In the genomic region with DNA sequence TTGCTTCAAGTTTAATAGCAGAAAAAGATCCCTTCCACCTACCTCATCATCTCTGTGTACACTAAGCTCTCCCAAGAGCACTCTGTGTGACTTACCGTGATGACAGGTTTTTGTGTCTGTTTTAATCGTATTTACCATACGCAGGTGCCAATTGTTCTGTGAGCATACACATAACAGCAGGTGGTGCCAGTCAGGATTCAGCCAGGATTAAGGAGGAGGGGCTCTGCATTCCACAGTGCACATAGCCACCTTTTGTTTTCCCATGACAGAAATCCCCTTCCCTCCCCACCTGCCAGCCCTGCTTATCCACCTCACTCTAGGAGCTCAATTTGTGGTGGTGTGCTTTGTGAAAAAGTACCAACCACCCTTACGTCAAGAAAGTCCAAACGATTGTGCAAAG, we compare ENCODE assay signal across 16 cellular contexts. TPM values are rescaled to one million over a fixed set of nuclear protein-coding genes. Genes with fewer than 3 reads are reported as not detected.
DNase-seq lines count a peak whose midpoint lies in the region; ATAC-seq and TF ChIP-seq lines count a peak whose summit lies in the region.
"Had no signal": no experiment of that assay in that cellular context is flagged by ENCODE, and none has a peak within 500 bp of the region (broad histone marks: within the 10 kb centered on the region; RNA-seq: fewer than 3 reads in every experiment).

No MANE protein-coding gene starts in this region.

- H3K9me2 ChIP-seq in GM23338 (ENCODE audit: insufficient read depth) = no peaks in the 10 kb centered on the region

- H3K9me3 Mint-ChIP-seq in GM23338 = no peaks in the 10 kb centered on the region
- H3K9me3 Mint-ChIP-seq: activated T-helper 1 cell treated with anti-CD3 and anti-CD28 coated beads, Interleukin-12 subunit alpha, Interleukin-12 subunit beta, Interleukin-2, Interleukin-4 antibody, amounts not matched to agents 30 ng/mL and 10 ng/mL and 1 ng/mL, durations not matched to agents 14 hours and 24 hours and 36 hours; stimulated activated naive B cell treated with anti-CD40 and anti-IgM and Interleukin-4, amounts not matched to agents 10 μg/mL and 1 μg/mL and 100 μg/mL, for 72 hours had no signal

- ATAC-seq in GM23338 = peak; percentile 98
- ATAC-seq: psoas muscle; stimulated activated naive B cell treated with anti-CD40 and anti-IgM and Interleukin-4, amounts not matched to agents 10 μg/mL and 1 μg/mL and 100 μg/mL, for 72 hours had no signal

- no peaks in the 10 kb centered on the region for H3K27me3 Mint-ChIP-seq in GM23338 (ENCODE audit: insufficient read depth, low read depth, poor library complexity)
- H3K27me3 Mint-ChIP-seq: stimulated activated naive B cell treated with anti-CD40 and anti-IgM and Interleukin-4, amounts not matched to agents 10 μg/mL and 1 μg/mL and 100 μg/mL, for 72 hours had no signal

- no peak overlapping the region for H3K4me3 ChIP-seq in GM23338
- H3K4me3 ChIP-seq in thyroid gland (replicated peaks in 1 of 3) = no peak overlapping the region
- H3K4me3 ChIP-seq: BLaER1 treated with 17β-estradiol and CSF1 and Interleukin-3, amounts not matched to agents 10 nM and 100 nM; psoas muscle; SJSA1 had no signal

- no peak overlapping the region for H2AFZ ChIP-seq in GM23338

- peak overlapping the region; percentile 41 for H3K4me2 ChIP-seq in GM23338
- H3K4me2 ChIP-seq: BLaER1 treated with 17β-estradiol and CSF1 and Interleukin-3, amounts not matched to agents 10 nM and 100 nM had no signal

- H4K20me1 ChIP-seq in GM23338 (replicated peaks; ENCODE audit: insufficient read depth) = no peaks in the 10 kb centered on the region
- H4K20me1 ChIP-seq: BLaER1 treated with 17β-estradiol and CSF1 and Interleukin-3, amounts not matched to agents 10 nM and 100 nM had no signal

- H3K4me3 Mint-ChIP-seq in GM23338 = peak overlapping the region; percentile 57
- H3K4me3 Mint-ChIP-seq: activated T-helper 1 cell treated with anti-CD3 and anti-CD28 coated beads, Interleukin-12 subunit alpha, Interleukin-12 subunit beta, Interleukin-2, Interleukin-4 antibody, amounts not matched to agents 30 ng/mL and 10 ng/mL and 1 ng/mL, durations not matched to agents 14 hours and 24 hours and 36 hours; stimulated activated naive B cell treated with anti-CD40 and anti-IgM and Interleukin-4, amounts not matched to agents 10 μg/mL and 1 μg/mL and 100 μg/mL, for 72 hours had no signal

- H3K79me2 ChIP-seq in GM23338 (replicated peaks; ENCODE audit: insufficient read depth) = no peaks in the 10 kb centered on the region

- H3K36me3 ChIP-seq in GM23338 (ENCODE audit: insufficient read depth) (no peaks in the 10 kb centered on the region), thyroid gland (no peaks in the 10 kb centered on the region)
- H3K36me3 ChIP-seq: BLaER1 treated with 17β-estradiol and CSF1 and Interleukin-3, amounts not matched to agents 10 nM and 100 nM; SJSA1 had no signal

- H3K9me3 ChIP-seq in thyroid gland = peaks cover 5% of the 10 kb centered on the region
- H3K9me3 ChIP-seq: BLaER1 treated with 17β-estradiol and CSF1 and Interleukin-3, amounts not matched to agents 10 nM and 100 nM; psoas muscle; SJSA1 had no signal

- no peak for TF ChIP-seq POLR2A in thyroid gland (IDR thresholded peaks at IDR 0.05)

- no peaks in the 10 kb centered on the region for H3K36me3 Mint-ChIP-seq in GM23338 (ENCODE audit: low read depth)
- H3K36me3 Mint-ChIP-seq: stimulated activated naive B cell treated with anti-CD40 and anti-IgM and Interleukin-4, amounts not matched to agents 10 μg/mL and 1 μg/mL and 100 μg/mL, for 72 hours had no signal

- H3K27ac ChIP-seq in GM23338 (ENCODE audit: low read depth) = no peak overlapping the region
- no peak overlapping the region for H3K27ac ChIP-seq in thyroid gland
- H3K27ac ChIP-seq: BLaER1 treated with 17β-estradiol and CSF1 and Interleukin-3, amounts not matched to agents 10 nM and 100 nM; HL-60; psoas muscle; SJSA1 had no signal

- peak overlapping the region; percentile 86 for H3K27ac Mint-ChIP-seq in GM23338
- H3K27ac Mint-ChIP-seq: activated T-helper 1 cell treated with anti-CD3 and anti-CD28 coated beads, Interleukin-12 subunit alpha, Interleukin-12 subunit beta, Interleukin-2, Interleukin-4 antibody, amounts not matched to agents 30 ng/mL and 10 ng/mL and 1 ng/mL, durations not matched to agents 14 hours and 24 hours and 36 hours; stimulated activated naive B cell treated with anti-CD40 and anti-IgM and Interleukin-4, amounts not matched to agents 10 μg/mL and 1 μg/mL and 100 μg/mL, for 72 hours had no signal

- peak; percentile 98 for DNase-seq in GM23338 (ENCODE audit: low spot score)
- peak; percentile 52 to 53 for DNase-seq in NCI-H187 (lab: John Stamatoyannopoulos, UW)
- peak; percentile 95 for DNase-seq in NCI-H82 (lab: John Stamatoyannopoulos, UW)
- DNase-seq in islet precursor cell = peak; percentile 79
- no peak for DNase-seq in NCI-H226
- no peak for DNase-seq in thyroid gland
- no peak for DNase-seq in activated effector memory CD4-positive, alpha-beta T cell treated with anti-CD3 and anti-CD28 coated beads, Interleukin-2, amount 50 U/mL, for 16 hours
- no peak for DNase-seq in activated CD4-positive, alpha-beta T cell treated with anti-CD3 and anti-CD28 coated beads, Interleukin-2, amount 50 U/mL, for 1 hour
- DNase-seq: activated CD4-positive, CD25-positive, alpha-beta regulatory T cell treated with anti-CD3 and anti-CD28 coated beads, Interleukin-2, amount 50 U/mL, for 72 hours; psoas muscle; stimulated activated naive B cell treated with anti-CD40 and anti-IgM and Interleukin-4, amounts not matched to agents 10 μg/mL and 1 μg/mL and 100 μg/mL, for 72 hours had no signal

- TF ChIP-seq CTCF in GM23338 (conservative IDR thresholded peaks at IDR 0.05; ENCODE audit: low read depth in 2 of 2) (no peak; a peak in 1 of 4 replicates), thyroid gland (IDR thresholded peaks at IDR 0.05) (no peak)

- WGBS in thyroid gland, 2 donors = 32 to 36% methylated on average over 5 of the region's 5 CpGs

- H3K4me1 Mint-ChIP-seq in GM23338 = peaks cover 44% of the 10 kb centered on the region
- H3K4me1 Mint-ChIP-seq: stimulated activated naive B cell treated with anti-CD40 and anti-IgM and Interleukin-4, amounts not matched to agents 10 μg/mL and 1 μg/mL and 100 μg/mL, for 72 hours had no signal

- H3F3A ChIP-seq in GM23338 (replicated peaks; ENCODE audit: low read depth) = no peaks in the 10 kb centered on the region

- H3K4me1 ChIP-seq in GM23338 (ENCODE audit: insufficient read depth) (peaks cover 15% of the 10 kb centered on the region), thyroid gland (no peaks in the 10 kb centered on the region)
- H3K4me1 ChIP-seq: BLaER1 treated with 17β-estradiol and CSF1 and Interleukin-3, amounts not matched to agents 10 nM and 100 nM; psoas muscle; SJSA1 had no signal

- intact Hi-C loops in thyroid gland (cut with DNase I) = no loop called here

- H3K27me3 ChIP-seq in GM23338 (ENCODE audit: insufficient read depth) (no peaks in the 10 kb centered on the region), thyroid gland (no peaks in the 10 kb centered on the region)
- H3K27me3 ChIP-seq: BLaER1 treated with 17β-estradiol and CSF1 and Interleukin-3, amounts not matched to agents 10 nM and 100 nM had no signal

TF ChIP-seq in GM23338, 12 proteins besides CTCF, POLR2A, EP300 and RAD21 (continues in another document):
- TF ChIP-seq NANOG (IDR thresholded peaks at IDR 0.05; ENCODE audit: borderline replicate concordance) (peak; percentile 53), STAT1 (IDR thresholded peaks at IDR 0.05; ENCODE audit: unreplicated experiment) (no peak), REST (IDR thresholded peaks at IDR 0.05; ENCODE audit: unreplicated experiment) (no peak), CREB1 (CRISPR knock-in tag; IDR thresholded peaks at IDR 0.05; ENCODE audit: low read depth) (peak; percentile 67)

RNA-seq across cellular contexts. Expression of gene ANK2, which starts 14.8 kb away (rescaled TPM):
- total RNA-seq in GM23338 (2014; rRNA removed; shearing (Covaris generic)) = 23.8 and 40.4 TPM in 2 replicates
- polyA plus RNA-seq in GM23338 (2016; fragmentation: Nextera tagmentation; extraction: Ambion mirVana) = 7.3 and 7.7 TPM in 2 replicates
- total RNA-seq in thyroid gland = 10 to 100 TPM; 25.9 to 64.4 (median 55.4) TPM
- total RNA-seq: endothelial cell of umbilical vein had no signal
- polyA plus RNA-seq: endothelial cell of umbilical vein had no signal

Comparison
In these comparisons a context has a peak if more than half of its experiments do, and no peak if none do; other contexts are left out.
1. DNase-seq: peak in GM23338 (single experiment), NCI-H187 (2 of 2), NCI-H82 (single experiment) and islet precursor cell (single experiment); none in NCI-H226 (single experiment), thyroid gland (0 of 2), activated effector memory CD4-positive, alpha-beta T cell treated with anti-CD3 and anti-CD28 coated beads, Interleukin-2, amount 50 U/mL, for 16 hours (single experiment) and activated CD4-positive, alpha-beta T cell treated with anti-CD3 and anti-CD28 coated beads, Interleukin-2, amount 50 U/mL, for 1 hour (single experiment).